Comparison of ENCODE assay signal across 23 cellular contexts in the genomic region with DNA sequence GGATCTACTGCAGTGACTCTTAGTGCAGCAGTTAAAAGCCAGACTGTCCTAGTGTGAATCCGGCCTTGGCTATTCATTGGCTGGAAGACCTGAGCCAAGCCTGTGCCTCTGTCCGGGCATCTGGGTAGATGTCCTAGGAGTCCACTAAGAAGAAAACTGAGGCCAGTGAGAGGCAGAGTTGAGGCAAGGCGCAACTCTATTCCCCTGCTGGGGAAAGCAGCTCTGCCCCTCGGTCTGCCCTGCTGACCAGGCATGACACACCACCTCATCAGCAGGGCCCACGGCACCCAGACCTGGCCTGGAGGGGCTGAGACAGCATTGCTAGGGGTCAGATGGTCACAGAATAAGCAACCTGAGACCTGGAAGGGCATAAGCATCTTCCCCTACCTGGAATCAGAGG. TPM values are rescaled to one million over a fixed set of nuclear protein-coding genes. Genes with fewer than 3 reads are reported as not detected.
DNase-seq lines count a peak whose midpoint lies in the region; ATAC-seq and TF ChIP-seq lines count a peak whose summit lies in the region.
"Had no signal": no experiment of that assay in that cellular context is flagged by ENCODE, and none has a peak within 500 bp of the region (broad histone marks: within the 10 kb centered on the region; RNA-seq: fewer than 3 reads in every experiment).

No MANE protein-coding gene starts in this region.

- H3K9me3 ChIP-seq in SK-N-SH: no peaks in the 10 kb centered on the region
- H3K9me3 ChIP-seq in SJCRH30 (replicated peaks): no peaks in the 10 kb centered on the region
- H3K9me3 ChIP-seq in neuronal stem cell (replicated peaks in 1 of 2; ENCODE audit: control insufficient read depth in 2 of 2, insufficient read depth in 1 of 2, low read depth in 1 of 2, low read length in 2 of 2): no peaks in the 10 kb centered on the region
- H3K9me3 ChIP-seq: body of pancreas had no signal

- H4K20me1 ChIP-seq in SK-N-SH (ENCODE audit: insufficient read depth): no peaks in the 10 kb centered on the region

- H4K91ac ChIP-seq in neuronal stem cell (ENCODE audit: low read depth, low read length, poor library complexity): no peak overlapping the region

- peak overlapping the region; percentile 32 for H2BK5ac ChIP-seq in neuronal stem cell (ENCODE audit: low read length)

- H3K27me3 ChIP-seq in SK-N-SH (ENCODE audit: insufficient read depth): no peaks in the 10 kb centered on the region
- H3K27me3 ChIP-seq in SJCRH30: no peaks in the 10 kb centered on the region
- peaks cover 0 to 16% (median 0%) of the 10 kb centered on the region in 3 experiments for H3K27me3 ChIP-seq in neuronal stem cell (ENCODE audit: control insufficient read depth in 3 of 3, insufficient read depth in 3 of 3, low read depth in 1 of 3, low read length in 3 of 3)
- H3K27me3 ChIP-seq: body of pancreas had no signal

- H2BK15ac ChIP-seq in neuronal stem cell (ENCODE audit: low read length): no peak overlapping the region

- no peak for TF ChIP-seq EP300 in SK-N-SH (IDR thresholded peaks at IDR 0.05; ENCODE audit: borderline replicate concordance in 1 of 2, low read depth in 1 of 2, low read length in 1 of 2)

- TF ChIP-seq CTCF in SK-N-SH (IDR thresholded peaks at IDR 0.05): no peak

- no peaks in the 10 kb centered on the region for H3K9me2 ChIP-seq in SK-N-SH

- peak; percentile 39 for ATAC-seq in SK-N-SH treated with all-trans-retinoic acid at 6 μM for 48 hours
- ATAC-seq in GM18907 (IDR thresholded peaks at IDR 0.05; ENCODE audit: unreplicated experiment): no peak
- no peak for ATAC-seq in GM18511 (IDR thresholded peaks at IDR 0.05; ENCODE audit: unreplicated experiment)
- no peak for ATAC-seq in esophagus mucosa
- ATAC-seq: activated CD8-positive, alpha-beta T cell treated with anti-CD3 and anti-CD28 coated beads, Interleukin-2, amount 10 ng/mL, durations not matched to agents 7 days and 5 days; body of pancreas; left colon; T-cell had no signal

- H3K79me1 ChIP-seq in neuronal stem cell (ENCODE audit: low read depth, low read length): no peaks in the 10 kb centered on the region

- peaks cover 0 to 6% of the 10 kb centered on the region in 2 experiments; a peak in 1 of 4 replicates for H3K4me1 ChIP-seq in SK-N-SH (ENCODE audit: control insufficient read depth in 1 of 2, insufficient read depth in 2 of 2, low read depth in 1 of 2, low read length in 1 of 2)
- H3K4me1 ChIP-seq in SJCRH30: no peaks in the 10 kb centered on the region
- H3K4me1 ChIP-seq in neuronal stem cell (ENCODE audit: control insufficient read depth in 2 of 2, insufficient read depth in 1 of 2, low read depth in 1 of 2, low read length in 2 of 2): no peaks in the 10 kb centered on the region
- H3K4me1 ChIP-seq: body of pancreas had no signal

- no peak overlapping the region for H3K27ac ChIP-seq in SK-N-SH (ENCODE audit: low read depth in 2 of 2, low read length in 1 of 2)
- no peak overlapping the region for H3K27ac ChIP-seq in SJCRH30
- H3K27ac ChIP-seq in neuronal stem cell (replicated peaks; ENCODE audit: low read length): no peak overlapping the region
- H3K27ac ChIP-seq: 22Rv1, body of pancreas had no signal

- H3K4me2 ChIP-seq in SK-N-SH (no peak overlapping the region), neuronal stem cell (ENCODE audit: insufficient read depth, low read length, poor library complexity, severe bottlenecking) (no peak overlapping the region)

- CTCF ChIA-PET in SK-N-SH (lab: Yijun Ruan, JAX): interaction anchor here (0.8 to 2.7 kb wide), 2 partner anchors 16 to 128 kb away, joined by 4 to 12 read pairs; a partner anchor contains a TSS

- DNase-seq in SK-N-SH (no peak), SJCRH30 (no peak), neuronal stem cell (ENCODE audit: low spot score) (no peak), erythroblast (lab: John Stamatoyannopoulos, UW) (no peak)
- DNase-seq: activated CD8-positive, alpha-beta T cell treated with anti-CD3 and anti-CD28 coated beads, Interleukin-2, amount 10 ng/mL, durations not matched to agents 7 days and 5 days; activated effector memory CD4-positive, alpha-beta T cell treated with anti-CD3 and anti-CD28 coated beads, Interleukin-2, amount 50 U/mL, for 16 hours; activated T-cell treated with anti-CD3 and anti-CD28 coated beads for 4 hours; CD8-positive, alpha-beta memory T cell; effector CD8-positive, alpha-beta T cell; foreskin melanocyte; Kasumi-1; left colon; NCI-H1092; NCI-H1930; NCI-H2227 treated with DMSO at 0.1 percent for 48 hours; NCI-H748 treated with DMSO at 0.1 percent for 48 hours; T-cell had no signal

- H3K14ac ChIP-seq in neuronal stem cell (ENCODE audit: low read length): no peak overlapping the region

- no peak overlapping the region for H3K4ac ChIP-seq in neuronal stem cell (ENCODE audit: low read length)

- TF ChIP-seq RAD21 in SK-N-SH (IDR thresholded peaks at IDR 0.05; ENCODE audit: low read length): no peak

- POLR2A ChIA-PET in SK-N-SH (lab: Yijun Ruan, JAX): no interaction called here

- no peak for TF ChIP-seq POLR2A in erythroblast (IDR thresholded peaks at IDR 0.05; ENCODE audit: low read length)

- H3K9ac ChIP-seq in SK-N-SH: no peak overlapping the region
- H3K9ac ChIP-seq in neuronal stem cell (ENCODE audit: low read depth, low read length, poor library complexity): no peak overlapping the region

- H4K8ac ChIP-seq in neuronal stem cell (ENCODE audit: low read depth, low read length): no peak overlapping the region

- H2AFZ ChIP-seq in SK-N-SH (ENCODE audit: low read depth) (no peak overlapping the region), neuronal stem cell (ENCODE audit: low read length) (no peak overlapping the region)

- no peak overlapping the region for H2BK120ac ChIP-seq in neuronal stem cell (ENCODE audit: low read depth, low read length)

- no peaks in the 10 kb centered on the region for H3F3A ChIP-seq in SK-N-SH (replicated peaks; ENCODE audit: insufficient read depth)

- no peak overlapping the region for H2BK12ac ChIP-seq in neuronal stem cell (ENCODE audit: low read length)

- no peaks in the 10 kb centered on the region for H3K79me2 ChIP-seq in SK-N-SH (ENCODE audit: insufficient read depth)

- no peak overlapping the region for H2AK5ac ChIP-seq in neuronal stem cell (ENCODE audit: low read depth, low read length)

- peak overlapping the region; percentile 46 for H3K23ac ChIP-seq in neuronal stem cell (ENCODE audit: low read depth, low read length, poor library complexity)

- 67% methylated on average over 5 of the region's 5 CpGs for WGBS in SK-N-SH (ENCODE audit: low lambda C conversion rate)
- no CpG with 5 or more reads among the region's 5 CpGs for WGBS in neuronal stem cell (ENCODE audit: extremely low coverage in 2 of 2, insufficient read length in 2 of 2, insufficient replicate concordance in 1 of 2), 2 donors

- no peak overlapping the region for H3K18ac ChIP-seq in neuronal stem cell (ENCODE audit: low read length)

- H3K36me3 ChIP-seq in SK-N-SH (replicated peaks in 1 of 2; ENCODE audit: control insufficient read depth in 1 of 2, insufficient read depth in 2 of 2, low read length in 1 of 2): no peaks in the 10 kb centered on the region
- no peaks in the 10 kb centered on the region for H3K36me3 ChIP-seq in SJCRH30
- no peaks in the 10 kb centered on the region for H3K36me3 ChIP-seq in neuronal stem cell (replicated peaks in 1 of 2; ENCODE audit: control insufficient read depth in 2 of 2, insufficient read depth in 2 of 2, low read length in 2 of 2)

- H3K4me3 ChIP-seq in SK-N-SH (ENCODE audit: low read depth in 2 of 2, low read length in 1 of 2) (no peak overlapping the region), SJCRH30 (peak overlapping the region; percentile 56), neuronal stem cell (ENCODE audit: low read length in 2 of 2) (no peak overlapping the region)
- H3K4me3 ChIP-seq: body of pancreas had no signal

TF ChIP-seq in SK-N-SH treated with all-trans-retinoic acid at 6 μM for 48 hours, 23 proteins besides CTCF, POLR2A, EP300 and RAD21:
- TF ChIP-seq SNAI2 (CRISPR knock-in tag; IDR thresholded peaks at IDR 0.05) (no peak), ESRRG (CRISPR knock-in tag; IDR thresholded peaks at IDR 0.05) (no peak)
TF ChIP-seq in SK-N-SH treated with all-trans-retinoic acid at 6 μM for 48 hours: peak in this region for 0.

TF ChIP-seq in SK-N-SH, 30 proteins besides CTCF, POLR2A, EP300 and RAD21 (continues in another document):
- TF ChIP-seq POLR2AphosphoS5 (IDR thresholded peaks at IDR 0.05; ENCODE audit: low read depth, low read length) (no peak), SMC3 (IDR thresholded peaks at IDR 0.05; ENCODE audit: low read depth, low read length) (no peak), CHD2 (IDR thresholded peaks at IDR 0.05; ENCODE audit: low read length, partially characterized antibody) (no peak), RFX5 (IDR thresholded peaks at IDR 0.05; ENCODE audit: low read length) (no peak)
- TF ChIP-seq, protein P1, sequence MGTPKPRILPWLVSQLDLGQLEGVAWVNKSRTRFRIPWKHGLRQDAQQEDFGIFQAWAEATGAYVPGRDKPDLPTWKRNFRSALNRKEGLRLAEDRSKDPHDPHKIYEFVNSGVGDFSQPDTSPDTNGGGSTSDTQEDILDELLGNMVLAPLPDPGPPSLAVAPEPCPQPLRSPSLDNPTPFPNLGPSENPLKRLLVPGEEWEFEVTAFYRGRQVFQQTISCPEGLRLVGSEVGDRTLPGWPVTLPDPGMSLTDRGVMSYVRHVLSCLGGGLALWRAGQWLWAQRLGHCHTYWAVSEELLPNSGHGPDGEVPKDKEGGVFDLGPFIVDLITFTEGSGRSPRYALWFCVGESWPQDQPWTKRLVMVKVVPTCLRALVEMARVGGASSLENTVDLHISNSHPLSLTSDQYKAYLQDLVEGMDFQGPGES (IDR thresholded peaks at IDR 0.05; ENCODE audit: low read depth, low read length): no peak
- TF ChIP-seq, protein P2, sequence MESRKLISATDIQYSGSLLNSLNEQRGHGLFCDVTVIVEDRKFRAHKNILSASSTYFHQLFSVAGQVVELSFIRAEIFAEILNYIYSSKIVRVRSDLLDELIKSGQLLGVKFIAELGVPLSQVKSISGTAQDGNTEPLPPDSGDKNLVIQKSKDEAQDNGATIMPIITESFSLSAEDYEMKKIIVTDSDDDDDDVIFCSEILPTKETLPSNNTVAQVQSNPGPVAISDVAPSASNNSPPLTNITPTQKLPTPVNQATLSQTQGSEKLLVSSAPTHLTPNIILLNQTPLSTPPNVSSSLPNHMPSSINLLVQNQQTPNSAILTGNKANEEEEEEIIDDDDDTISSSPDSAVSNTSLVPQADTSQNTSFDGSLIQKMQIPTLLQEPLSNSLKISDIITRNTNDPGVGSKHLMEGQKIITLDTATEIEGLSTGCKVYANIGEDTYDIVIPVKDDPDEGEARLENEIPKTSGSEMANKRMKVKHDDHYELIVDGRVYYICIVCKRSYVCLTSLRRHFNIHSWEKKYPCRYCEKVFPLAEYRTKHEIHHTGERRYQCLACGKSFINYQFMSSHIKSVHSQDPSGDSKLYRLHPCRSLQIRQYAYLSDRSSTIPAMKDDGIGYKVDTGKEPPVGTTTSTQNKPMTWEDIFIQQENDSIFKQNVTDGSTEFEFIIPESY (IDR thresholded peaks at IDR 0.05; ENCODE audit: borderline replicate concordance, low read depth): no peak

RNA-seq across cellular contexts. Expression of a gene that starts 46.7 kb away (rescaled TPM):
- 19.2 and 25.7 TPM in 2 replicates for polyA plus RNA-seq in SK-N-SH (2012; rRNA removed)
- 12.3 and 17.4 TPM in 2 replicates for polyA plus RNA-seq in SK-N-SH (2012; cell fraction: cytosol; rRNA removed)
- polyA plus RNA-seq in SK-N-SH (2012; cell fraction: nucleus; rRNA removed): 15.6 and 19.9 TPM in 2 replicates
- 25.5 and 27.7 TPM in 2 replicates for total RNA-seq in SJCRH30 (2014; rRNA removed; shearing (Covaris generic))
- 7.2 TPM for polyA plus RNA-seq in neuronal stem cell (2013, experiment 1 of 2)
- 7.2 TPM for polyA plus RNA-seq in neuronal stem cell (2013, experiment 2 of 2)
- total RNA-seq in esophagus mucosa: 49.1 TPM
